ENCODE assay signal across 20 cellular contexts in genomic region chr3:88986834-88987233, GRCh38.
DNase-seq lines count a peak whose midpoint lies in the region; ATAC-seq and TF ChIP-seq lines count a peak whose summit lies in the region.
"Had no signal": no experiment of that assay in that cellular context is flagged by ENCODE, and none has a peak within 500 bp of the region (broad histone marks: within the 10 kb centered on the region; RNA-seq: fewer than 3 reads in every experiment).

No MANE protein-coding gene starts in this region.

- H2BK120ac ChIP-seq in neuronal stem cell (ENCODE audit: low read depth, low read length): no peak overlapping the region

- H3K4me1 ChIP-seq in neuronal stem cell (ENCODE audit: control insufficient read depth in 2 of 2, insufficient read depth in 1 of 2, low read depth in 1 of 2, low read length in 2 of 2): no peaks in the 10 kb centered on the region
- H3K4me1 ChIP-seq: upper lobe of left lung had no signal

- H3K9me3 ChIP-seq in neuronal stem cell (replicated peaks in 1 of 2; ENCODE audit: control insufficient read depth in 2 of 2, insufficient read depth in 1 of 2, low read depth in 1 of 2, low read length in 2 of 2): no peaks in the 10 kb centered on the region
- H3K9me3 ChIP-seq: upper lobe of left lung had no signal

- H3K9me3 Mint-ChIP-seq in osteocyte (ENCODE audit: unreplicated experiment): no peaks in the 10 kb centered on the region

- H3K4me1 Mint-ChIP-seq in osteocyte (ENCODE audit: unreplicated experiment): peaks cover 45% of the 10 kb centered on the region
- H3K4me1 Mint-ChIP-seq: activated CD8-positive, alpha-beta memory T cell treated with anti-CD3 and anti-CD28 coated beads, Interleukin-2, amount 10 ng/mL, durations not matched to agents 7 days and 5 days; CD4-positive, CD25-positive, alpha-beta regulatory T cell had no signal

- H3K36me3 Mint-ChIP-seq in osteocyte (ENCODE audit: unreplicated experiment): no peaks in the 10 kb centered on the region
- H3K36me3 Mint-ChIP-seq: activated CD8-positive, alpha-beta memory T cell treated with anti-CD3 and anti-CD28 coated beads, Interleukin-2, amount 10 ng/mL, durations not matched to agents 7 days and 5 days; CD4-positive, CD25-positive, alpha-beta regulatory T cell had no signal

- H3K4me3 Mint-ChIP-seq in osteocyte (ENCODE audit: unreplicated experiment): no peak overlapping the region
- H3K4me3 Mint-ChIP-seq: activated CD8-positive, alpha-beta memory T cell treated with anti-CD3 and anti-CD28 coated beads, Interleukin-2, amount 10 ng/mL, durations not matched to agents 7 days and 5 days; CD4-positive, CD25-positive, alpha-beta regulatory T cell had no signal

- H3K4me2 ChIP-seq in neuronal stem cell (ENCODE audit: insufficient read depth, low read length, poor library complexity, severe bottlenecking): no peak overlapping the region

- H3K9ac ChIP-seq in neuronal stem cell (ENCODE audit: low read depth, low read length, poor library complexity): no peak overlapping the region

- no peak overlapping the region for H3K4me3 ChIP-seq in neuronal stem cell (ENCODE audit: low read length in 2 of 2)
- H3K4me3 ChIP-seq: cardiac muscle cell, skin epidermis, upper lobe of left lung had no signal

- TF ChIP-seq CTCF in osteocyte (IDR thresholded peaks at IDR 0.05): no peak

- H4K8ac ChIP-seq in neuronal stem cell (ENCODE audit: low read depth, low read length): no peak overlapping the region

- H2BK5ac ChIP-seq in neuronal stem cell (ENCODE audit: low read length): no peak overlapping the region

- H3K27ac ChIP-seq in epithelial cell of prostate (no peak overlapping the region), neuronal stem cell (replicated peaks; ENCODE audit: low read length) (no peak overlapping the region)
- H3K27ac ChIP-seq: cardiac muscle cell, skin epidermis, upper lobe of left lung, WERI-Rb-1 had no signal

- H3K79me1 ChIP-seq in neuronal stem cell (ENCODE audit: low read depth, low read length): no peaks in the 10 kb centered on the region

- H2AFZ ChIP-seq in neuronal stem cell (ENCODE audit: low read length): no peak overlapping the region

- peak overlapping the region; percentile 59 for H3K27ac Mint-ChIP-seq in osteocyte (ENCODE audit: unreplicated experiment)
- H3K27ac Mint-ChIP-seq: activated CD8-positive, alpha-beta memory T cell treated with anti-CD3 and anti-CD28 coated beads, Interleukin-2, amount 10 ng/mL, durations not matched to agents 7 days and 5 days; CD4-positive, CD25-positive, alpha-beta regulatory T cell had no signal

- ATAC-seq in GM21723 (IDR thresholded peaks at IDR 0.05; ENCODE audit: unreplicated experiment): no peak
- ATAC-seq: activated CD8-positive, alpha-beta memory T cell treated with anti-CD3 and anti-CD28 coated beads, Interleukin-2, amount 10 ng/mL, durations not matched to agents 7 days and 5 days had no signal

- DNase-seq in EH (ENCODE audit: low read depth): peak; percentile 91
- DNase-seq in RPMI7951 (ENCODE audit: low read depth): peak; percentile 46
- peak; percentile 43 for DNase-seq in epithelial cell of prostate (ENCODE audit: low read depth, low spot score)
- DNase-seq in osteocyte (ENCODE audit: extremely low spot score, unreplicated experiment): no peak
- no peak for DNase-seq in neuronal stem cell (ENCODE audit: low spot score)
- DNase-seq in SW480 (ENCODE audit: low spot score): no peak
- DNase-seq in RPMI8226: no peak
- DNase-seq: activated CD8-positive, alpha-beta memory T cell treated with anti-CD3 and anti-CD28 coated beads, Interleukin-2, amount 10 ng/mL, durations not matched to agents 7 days and 5 days; activated gamma-delta T cell treated with Interleukin-2 at 50 U/mL for 16 hours; CD4-positive, CD25-positive, alpha-beta regulatory T cell; effector memory CD4-positive, alpha-beta T cell; glutamatergic neuron; NCI-H187; NCI-H524; stimulated activated naive CD4-positive, alpha-beta T cell; upper lobe of left lung; WERI-Rb-1 had no signal

- no peaks in the 10 kb centered on the region for H3K36me3 ChIP-seq in neuronal stem cell (replicated peaks in 1 of 2; ENCODE audit: control insufficient read depth in 2 of 2, insufficient read depth in 2 of 2, low read length in 2 of 2)
- H3K36me3 ChIP-seq: cardiac muscle cell, upper lobe of left lung, WERI-Rb-1 had no signal

- no peak overlapping the region for H3K4ac ChIP-seq in neuronal stem cell (ENCODE audit: low read length)

- H3K23ac ChIP-seq in neuronal stem cell (ENCODE audit: low read depth, low read length, poor library complexity): no peak overlapping the region

- H3K27me3 Mint-ChIP-seq in osteocyte (ENCODE audit: unreplicated experiment): no peaks in the 10 kb centered on the region
- H3K27me3 Mint-ChIP-seq: activated CD8-positive, alpha-beta memory T cell treated with anti-CD3 and anti-CD28 coated beads, Interleukin-2, amount 10 ng/mL, durations not matched to agents 7 days and 5 days; CD4-positive, CD25-positive, alpha-beta regulatory T cell had no signal

- no peaks in the 10 kb centered on the region for H3K27me3 ChIP-seq in neuronal stem cell (ENCODE audit: control insufficient read depth in 3 of 3, insufficient read depth in 3 of 3, low read depth in 1 of 3, low read length in 3 of 3)
- H3K27me3 ChIP-seq: cardiac muscle cell, upper lobe of left lung had no signal

- no peak overlapping the region for H3K18ac ChIP-seq in neuronal stem cell (ENCODE audit: low read length)

- H2BK12ac ChIP-seq in neuronal stem cell (ENCODE audit: low read length): no peak overlapping the region

- WGBS in neuronal stem cell (ENCODE audit: extremely low coverage in 2 of 2, insufficient read length in 2 of 2, insufficient replicate concordance in 1 of 2), 2 donors: no CpG with 5 or more reads among the region's 2 CpGs

- H2AK5ac ChIP-seq in neuronal stem cell (ENCODE audit: low read depth, low read length): no peak overlapping the region

- H4K91ac ChIP-seq in neuronal stem cell (ENCODE audit: low read depth, low read length, poor library complexity): no peak overlapping the region

- no peak overlapping the region for H3K14ac ChIP-seq in neuronal stem cell (ENCODE audit: low read length)

- no peak overlapping the region for H2BK15ac ChIP-seq in neuronal stem cell (ENCODE audit: low read length)

Comparison
In these comparisons a context has a peak if more than half of its experiments do, and no peak if none do; other contexts are left out.
1. DNase-seq: peak in EH (single experiment), RPMI7951 (single experiment) and epithelial cell of prostate (single experiment); none in osteocyte (single experiment), neuronal stem cell (single experiment), SW480 (single experiment) and RPMI8226 (single experiment).